Comparison of ENCODE assay signal across 11 cellular contexts in genomic region chr1:109622103-109622892, GRCh38. TPM values are rescaled to one million over a fixed set of nuclear protein-coding genes. Genes with fewer than 3 reads are reported as not detected.
DNase-seq lines count a peak whose midpoint lies in the region; ATAC-seq and TF ChIP-seq lines count a peak whose summit lies in the region.
"Had no signal": no experiment of that assay in that cellular context is flagged by ENCODE, and none has a peak within 500 bp of the region (broad histone marks: within the 10 kb centered on the region; RNA-seq: fewer than 3 reads in every experiment).

No MANE protein-coding gene starts in this region.

- H3K4me3 Mint-ChIP-seq in activated CD4-positive, alpha-beta T cell treated with anti-CD3 and anti-CD28 coated beads for 36 hours, result peak overlapping the region; percentile 97
- H3K4me3 Mint-ChIP-seq in stimulated activated effector memory CD8-positive, alpha-beta T cell treated with anti-CD3 and anti-CD28 coated beads, Interleukin-12 subunit alpha, Interleukin-12 subunit beta, amount 100 ng/mL, for 72 hours, result peak overlapping the region; percentile 99

- CTCF ChIA-PET in activated CD4-positive, alpha-beta T cell treated with anti-CD3 and anti-CD28 coated beads for 36 hours (lab: Charles Lee), result interaction anchor here (1.5 to 2.4 kb wide), 2 partner anchors 14 to 139 kb away, joined by 4 to 14 read pairs; partner anchors contain the start of gene ATXN7L2

- no peak overlapping the region for H3K9ac ChIP-seq in fibroblast of lung (ENCODE audit: insufficient read depth, low read length)

- peak overlapping the region; percentile 69 for H3K27ac Mint-ChIP-seq in activated CD4-positive, alpha-beta T cell treated with anti-CD3 and anti-CD28 coated beads for 36 hours
- H3K27ac Mint-ChIP-seq in stimulated activated effector memory CD8-positive, alpha-beta T cell treated with anti-CD3 and anti-CD28 coated beads, Interleukin-12 subunit alpha, Interleukin-12 subunit beta, amount 100 ng/mL, for 72 hours, result peak overlapping the region; percentile 98

- H3K4me1 Mint-ChIP-seq in activated CD4-positive, alpha-beta T cell treated with anti-CD3 and anti-CD28 coated beads for 36 hours, result peaks cover 46% of the 10 kb centered on the region
- H3K4me1 Mint-ChIP-seq in stimulated activated effector memory CD8-positive, alpha-beta T cell treated with anti-CD3 and anti-CD28 coated beads, Interleukin-12 subunit alpha, Interleukin-12 subunit beta, amount 100 ng/mL, for 72 hours, result peaks cover 72% of the 10 kb centered on the region

- H3K27ac ChIP-seq in fibroblast of lung (ENCODE audit: insufficient read depth, low read length), result no peak overlapping the region

- no peaks in the 10 kb centered on the region for H3K27me3 ChIP-seq in fibroblast of lung (ENCODE audit: control insufficient read depth, insufficient read depth, low read length)
- H3K27me3 ChIP-seq: Peyer's patch had no signal

- intact Hi-C loops in activated CD4-positive, alpha-beta T cell treated with anti-CD3 and anti-CD28 coated beads for 36 hours (cut with DNase I, micrococcal nuclease), result loop anchor here in 1 of 2 experiments (5.0 kb wide), 1 partner anchor 140 kb away; the partner anchor contains the start of gene ATXN7L2

- no peaks in the 10 kb centered on the region for H3K9me3 Mint-ChIP-seq in activated CD4-positive, alpha-beta T cell treated with anti-CD3 and anti-CD28 coated beads for 36 hours (ENCODE audit: low read depth)
- no peaks in the 10 kb centered on the region for H3K9me3 Mint-ChIP-seq in stimulated activated effector memory CD8-positive, alpha-beta T cell treated with anti-CD3 and anti-CD28 coated beads, Interleukin-12 subunit alpha, Interleukin-12 subunit beta, amount 100 ng/mL, for 72 hours

- no peaks in the 10 kb centered on the region for H3K9me3 ChIP-seq in fibroblast of lung (ENCODE audit: control insufficient read depth, insufficient read depth, low read depth, low read length)
- H3K9me3 ChIP-seq: Peyer's patch, thoracic aorta had no signal

- peak overlapping the region; percentile 79 for H3K4me2 ChIP-seq in fibroblast of lung (ENCODE audit: extremely low read depth, insufficient read depth, low read length)

- H2AFZ ChIP-seq in fibroblast of lung (ENCODE audit: low read length), result no peak overlapping the region

- no peak for DNase-seq in activated CD4-positive, alpha-beta T cell treated with anti-CD3 and anti-CD28 coated beads for 36 hours
- no peak for DNase-seq in activated CD4-positive, alpha-beta T cell treated with anti-CD3 and anti-CD28 coated beads for 48 hours
- DNase-seq in fibroblast of lung (ENCODE audit: low read depth in 2 of 2) (no peak), GM20000 (ENCODE audit: low spot score) (no peak), NAMALWA (ENCODE audit: low spot score) (no peak), 8988T (no peak)
- peak in 1 of 2 donors; percentile 48 for DNase-seq in stimulated activated effector memory CD8-positive, alpha-beta T cell treated with anti-CD3 and anti-CD28 coated beads, Interleukin-12 subunit alpha, Interleukin-12 subunit beta, amount 100 ng/mL, for 72 hours (ENCODE audit: low spot score in 2 of 2)
- DNase-seq: ACHN, Peyer's patch had no signal

- peaks cover 21% of the 10 kb centered on the region for H3K4me1 ChIP-seq in fibroblast of lung (ENCODE audit: control insufficient read depth, extremely low read depth, insufficient read depth, low read length)

- H3K4me3 ChIP-seq in WI38 (ENCODE audit: low read depth, low read length), result peak overlapping the region; percentile 89
- H3K4me3 ChIP-seq in fibroblast of lung (replicated peaks in 1 of 4; ENCODE audit: control extremely low read depth in 1 of 4, insufficient read depth in 1 of 4, low read depth in 3 of 4, low read length in 4 of 4), result peak overlapping the region in 2 of 4 experiments; percentile 85 to 87

- peaks cover 9% of the 10 kb centered on the region for H3K36me3 Mint-ChIP-seq in activated CD4-positive, alpha-beta T cell treated with anti-CD3 and anti-CD28 coated beads for 36 hours (ENCODE audit: low read depth)
- peaks cover 40% of the 10 kb centered on the region for H3K36me3 Mint-ChIP-seq in stimulated activated effector memory CD8-positive, alpha-beta T cell treated with anti-CD3 and anti-CD28 coated beads, Interleukin-12 subunit alpha, Interleukin-12 subunit beta, amount 100 ng/mL, for 72 hours

- no peaks in the 10 kb centered on the region for H3K27me3 Mint-ChIP-seq in activated CD4-positive, alpha-beta T cell treated with anti-CD3 and anti-CD28 coated beads for 36 hours

- peaks cover 4% of the 10 kb centered on the region for H3K36me3 ChIP-seq in fibroblast of lung (ENCODE audit: control insufficient read depth, insufficient read depth, low read length)

- peaks cover 49% of the 10 kb centered on the region for H3K79me2 ChIP-seq in fibroblast of lung (ENCODE audit: control insufficient read depth, insufficient read depth, low read length)

- no peak for TF ChIP-seq CTCF in WI38 (IDR thresholded peaks at IDR 0.05; ENCODE audit: low read depth, low read length)
- TF ChIP-seq CTCF in fibroblast of lung (conservative IDR thresholded peaks at IDR 0.05 in 1 of 2, IDR thresholded peaks at IDR 0.05 in 1 of 2; ENCODE audit: low read depth in 1 of 2, low read length in 2 of 2), result no peak
- no peak for TF ChIP-seq CTCF in GM20000 (IDR thresholded peaks at IDR 0.05; ENCODE audit: extremely low read depth, missing control alignments)

- ATAC-seq in activated CD4-positive, alpha-beta T cell treated with anti-CD3 and anti-CD28 coated beads for 36 hours, result no peak
- no peak for ATAC-seq in stimulated activated effector memory CD8-positive, alpha-beta T cell treated with anti-CD3 and anti-CD28 coated beads, Interleukin-12 subunit alpha, Interleukin-12 subunit beta, amount 100 ng/mL, for 72 hours

- no peaks in the 10 kb centered on the region for H4K20me1 ChIP-seq in fibroblast of lung (ENCODE audit: control insufficient read depth, extremely low read depth, insufficient read depth, low read length)

- POLR2A ChIA-PET in activated CD4-positive, alpha-beta T cell treated with anti-CD3 and anti-CD28 coated beads for 36 hours (lab: Charles Lee), result no interaction called here

RNA-seq across cellular contexts. Expression of gene AMPD2, which starts 2.7 kb away (rescaled TPM):
- 10 to 100 TPM; 73.5 to 99.5 TPM for total RNA-seq in activated CD4-positive, alpha-beta T cell treated with anti-CD3 and anti-CD28 coated beads for 36 hours
- 40.6 and 51.9 TPM in 2 replicates for total RNA-seq in fibroblast of lung
- polyA plus RNA-seq in fibroblast of lung, result 23.0 and 31.1 TPM in 2 replicates
- polyA plus RNA-seq in fibroblast of lung (2012), result 35.9 and 47.2 TPM in 2 replicates
- polyA minus RNA-seq in fibroblast of lung (ENCODE audit: low replicate concordance), result 121 and 148 TPM in 2 replicates

RNA-seq across cellular contexts. Expression of gene GNAT2, which starts 2.9 kb away (rescaled TPM):
- total RNA-seq in activated CD4-positive, alpha-beta T cell treated with anti-CD3 and anti-CD28 coated beads for 36 hours, result under 1 TPM; 0.26 to 0.64 TPM
- under 0.01 and 0.17 TPM in 2 replicates for total RNA-seq in fibroblast of lung
- 0.22 and 0.35 TPM in 2 replicates for polyA plus RNA-seq in fibroblast of lung
- polyA plus RNA-seq in fibroblast of lung (2012), result 0.14 and 0.24 TPM in 2 replicates
- polyA minus RNA-seq in fibroblast of lung (ENCODE audit: low replicate concordance), result not detected in 2 replicates
- total RNA-seq: Peyer's patch, thoracic aorta had no signal

RNA-seq across cellular contexts. Expression of gene GSTM4, which starts 33.6 kb away (rescaled TPM):
- total RNA-seq in activated CD4-positive, alpha-beta T cell treated with anti-CD3 and anti-CD28 coated beads for 36 hours, result 10 to 100 TPM; 18.1 to 20.6 TPM
- total RNA-seq in fibroblast of lung, result 10.5 and 17.7 TPM in 2 replicates
- polyA plus RNA-seq in fibroblast of lung, result 30.5 and 30.8 TPM in 2 replicates
- polyA plus RNA-seq in fibroblast of lung (2012), result 21.0 and 22.3 TPM in 2 replicates
- 13.1 and 43.1 TPM in 2 replicates for polyA minus RNA-seq in fibroblast of lung (ENCODE audit: low replicate concordance)

RNA-seq across cellular contexts. Expression of gene GSTM2, which starts 45.6 kb away (rescaled TPM):
- 10 to 100 TPM; 18.7 to 23.9 TPM for total RNA-seq in activated CD4-positive, alpha-beta T cell treated with anti-CD3 and anti-CD28 coated beads for 36 hours
- total RNA-seq in fibroblast of lung, result 21.1 and 28.2 TPM in 2 replicates
- 67.7 and 71.1 TPM in 2 replicates for polyA plus RNA-seq in fibroblast of lung
- polyA plus RNA-seq in fibroblast of lung (2012), result 64.8 and 66.5 TPM in 2 replicates
- 19.1 and 39.5 TPM in 2 replicates for polyA minus RNA-seq in fibroblast of lung (ENCODE audit: low replicate concordance)
